In the genomic region with DNA sequence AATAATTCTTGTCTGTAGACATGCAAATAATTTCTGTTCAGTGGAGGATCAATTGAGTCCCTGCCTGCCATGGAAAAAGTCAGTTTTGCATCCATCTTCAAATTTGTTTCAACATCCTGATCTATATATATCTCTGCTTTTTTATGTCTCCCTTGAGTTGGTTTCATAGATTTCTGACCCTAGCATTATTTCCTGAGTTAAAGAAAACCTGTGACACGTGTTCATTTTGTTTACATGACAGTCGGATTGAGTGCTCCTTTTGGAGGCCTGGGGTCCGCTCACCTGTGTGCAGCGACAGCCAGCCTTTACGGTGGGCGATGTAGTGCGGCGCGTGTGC, we compare ENCODE assay signal across 8 cellular contexts. TPM values are rescaled to one million over a fixed set of nuclear protein-coding genes. Genes with fewer than 3 reads are reported as not detected.
DNase-seq lines count a peak whose midpoint lies in the region; FAIRE-seq and TF ChIP-seq lines count a peak whose summit lies in the region.

No MANE protein-coding gene starts in this region.

- peak overlapping the region; percentile 98 for H3K4me3 ChIP-seq in HUES48 (ENCODE audit: low read depth, low read length)
- peak overlapping the region; percentile 83 to 94 (median 88) for H3K4me3 ChIP-seq in breast epithelium

- peaks cover 15% of the 10 kb centered on the region for H3K36me3 Mint-ChIP-seq in mesothelial cell of epicardium

- H3K9me3 Mint-ChIP-seq in mesothelial cell of epicardium, result no peaks in the 10 kb centered on the region

- intact Hi-C loops in breast epithelium (cut with DNase I; ENCODE audit: low total_unique reads), result no loop called here

- H3K4me1 ChIP-seq in ES-I3 (ENCODE audit: insufficient read depth, low read length), result peaks cover 20% of the 10 kb centered on the region
- H3K4me1 ChIP-seq in HUES48 (ENCODE audit: control insufficient read depth, insufficient read depth, low read length), result peaks cover 29% of the 10 kb centered on the region
- no peaks in the 10 kb centered on the region for H3K4me1 ChIP-seq in breast epithelium

- peaks cover 4% of the 10 kb centered on the region for H3K36me3 ChIP-seq in ES-I3 (ENCODE audit: insufficient read depth, low read length)
- peaks cover 22% of the 10 kb centered on the region for H3K36me3 ChIP-seq in HUES48 (ENCODE audit: control insufficient read depth, insufficient read depth, low read length)
- H3K36me3 ChIP-seq in breast epithelium, result no peaks in the 10 kb centered on the region

- H3K4me3 Mint-ChIP-seq in mesothelial cell of epicardium, result peak overlapping the region; percentile 78

- FAIRE-seq in D721Med (lab: Jason Lieb, UNC), result no peak

- H3K9me3 ChIP-seq in ES-I3 (ENCODE audit: control insufficient read depth, insufficient read depth, low read length) (no peaks in the 10 kb centered on the region), HUES48 (ENCODE audit: control insufficient read depth, insufficient read depth, low read length) (no peaks in the 10 kb centered on the region), breast epithelium (no peaks in the 10 kb centered on the region)

- H3K27ac ChIP-seq in HUES48 (ENCODE audit: low read depth, low read length) (no peak overlapping the region), breast epithelium (peak overlapping the region; percentile 92 to 96)

- no peak for TF ChIP-seq POLR2A in breast epithelium (IDR thresholded peaks at IDR 0.05)

- H3K27me3 ChIP-seq in HUES48 (ENCODE audit: control insufficient read depth, insufficient read depth, low read length) (no peaks in the 10 kb centered on the region), breast epithelium (no peaks in the 10 kb centered on the region)

- DNase-seq in breast epithelium (ENCODE audit: low spot score in 2 of 2), result no peak
- no peak for DNase-seq in mesothelial cell of epicardium (ENCODE audit: low spot score in 2 of 2, unreplicated experiment in 2 of 2)
- DNase-seq in activated gamma-delta T cell (lab: John Stamatoyannopoulos, UW), result no peak
- no peak for DNase-seq in D721Med (ENCODE audit: insufficient read length, low spot score)
- DNase-seq in AG20443 (ENCODE audit: low spot score), result no peak
- DNase-seq in kidney glomerular epithelial cell (lab: John Stamatoyannopoulos, UW), result no peak

- peak overlapping the region; percentile 80 for H3K27ac Mint-ChIP-seq in mesothelial cell of epicardium

- H3K27me3 Mint-ChIP-seq in mesothelial cell of epicardium (ENCODE audit: low read depth), result peaks cover 5% of the 10 kb centered on the region

- TF ChIP-seq CTCF in breast epithelium (IDR thresholded peaks at IDR 0.05), result no peak
- no peak for TF ChIP-seq CTCF in mesothelial cell of epicardium (IDR thresholded peaks at IDR 0.05; ENCODE audit: unreplicated experiment)
- no peak for TF ChIP-seq CTCF in D721Med (IDR thresholded peaks at IDR 0.05; ENCODE audit: insufficient read depth, missing control alignments)

- H3K4me1 Mint-ChIP-seq in mesothelial cell of epicardium, result peaks cover 28% of the 10 kb centered on the region

- H3K9ac ChIP-seq in ES-I3 (ENCODE audit: low read depth, low read length), result peak overlapping the region; percentile 63
- H3K9ac ChIP-seq in HUES48 (ENCODE audit: low read depth, low read length), result peak overlapping the region; percentile 42; the same call in 1 of the 2 replicates

RNA-seq across cellular contexts. Expression of a gene that starts 0.7 kb away (rescaled TPM):
- total RNA-seq in breast epithelium, result 10 to 100 TPM; 75.4 to 86.1 (median 81.0) TPM
- 59.4 to 66.6 TPM (median 65.5 TPM) in 3 replicates for total RNA-seq in mesothelial cell of epicardium

RNA-seq across cellular contexts. Expression of a gene that starts 37.7 kb away (rescaled TPM):
- total RNA-seq in breast epithelium (10 to 100 TPM; 29.2 to 39.2 (median 29.9) TPM), mesothelial cell of epicardium (36.8 to 42.5 TPM (median 38.8 TPM) in 3 replicates)

RNA-seq across cellular contexts. Expression of a gene that starts 57.6 kb away (rescaled TPM):
- total RNA-seq in breast epithelium, result 10 to 100 TPM; 14.7 to 34.1 (median 15.4) TPM
- 8.9 to 10.1 TPM (median 10.1 TPM) in 3 replicates for total RNA-seq in mesothelial cell of epicardium
